ENCODE assay signal across 8 cellular contexts in the genomic region with DNA sequence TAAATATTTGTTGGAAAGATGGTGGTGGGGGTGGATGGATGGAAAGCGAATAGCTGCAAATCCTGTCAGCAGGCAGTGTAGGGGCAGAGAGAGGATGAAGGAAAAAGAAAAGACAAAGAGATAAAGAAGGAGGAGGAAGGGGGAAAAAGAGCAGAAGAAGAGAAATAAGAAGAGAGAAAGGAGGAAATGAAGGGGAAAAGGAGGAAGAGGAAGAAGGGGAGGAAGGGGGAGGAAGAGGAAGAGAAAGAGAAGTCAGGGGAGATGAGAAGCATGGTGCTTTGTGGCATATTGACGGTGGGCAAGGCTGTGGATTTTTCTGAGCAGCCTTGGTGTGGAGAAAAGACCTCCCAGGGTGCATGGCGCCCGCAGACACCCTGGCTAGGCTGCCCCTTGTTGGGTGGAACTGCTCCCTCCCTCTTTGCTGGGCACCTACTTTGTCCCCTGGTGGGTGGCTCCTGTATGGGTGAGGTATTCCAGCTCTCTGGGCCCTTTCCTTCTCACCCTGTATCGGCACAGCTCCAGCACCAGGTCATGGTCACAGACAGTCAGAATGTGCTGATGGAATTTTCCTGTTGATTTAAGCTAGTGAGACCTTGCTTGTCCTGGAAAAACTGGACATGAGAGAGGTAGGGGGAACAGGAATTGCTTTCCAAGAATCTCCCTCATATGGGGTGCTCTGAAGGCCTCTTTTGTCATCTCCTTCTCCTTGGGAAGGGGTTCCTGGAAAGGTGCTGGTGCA.
"Had no signal": no experiment of that assay in that cellular context is flagged by ENCODE, and none has a peak within 500 bp of the region (broad histone marks: within the 10 kb centered on the region; RNA-seq: fewer than 3 reads in every experiment).

No MANE protein-coding gene starts in this region.

- H3K27ac Mint-ChIP-seq: activated CD4-positive, alpha-beta memory T cell treated with anti-CD3 and anti-CD28 coated beads for 36 hours; activated T-cell treated with anti-CD3 and anti-CD28 coated beads, Interleukin-2, amount 50 U/mL, for 72 hours; brain; T-helper 2 cell treated with Interferon-gamma antibody and Interleukin-4, amounts not matched to agents 5 μg/mL and 100 μg/mL, for 36 hours had no signal

- H3K4me1 Mint-ChIP-seq: brain had no signal

- H3K36me3 Mint-ChIP-seq: activated CD4-positive, alpha-beta memory T cell treated with anti-CD3 and anti-CD28 coated beads for 36 hours; brain had no signal

- H3K9me3 Mint-ChIP-seq: activated CD4-positive, alpha-beta memory T cell treated with anti-CD3 and anti-CD28 coated beads for 36 hours; activated T-cell treated with anti-CD3 and anti-CD28 coated beads, Interleukin-2, amount 50 U/mL, for 72 hours; brain; T-helper 2 cell treated with Interferon-gamma antibody and Interleukin-4, amounts not matched to agents 5 μg/mL and 100 μg/mL, for 36 hours had no signal

- DNase-seq: activated CD4-positive, alpha-beta memory T cell treated with anti-CD3 and anti-CD28 coated beads for 36 hours; activated CD8-positive, alpha-beta memory T cell treated with anti-CD3 and anti-CD28 coated beads, Interleukin-2, amount 50 U/mL, for 4 hours; activated T-cell treated with anti-CD3 and anti-CD28 coated beads, Interleukin-2, amount 50 U/mL, for 72 hours; effector memory CD4-positive, alpha-beta T cell; left ventricle myocardium superior had no signal

- ATAC-seq: gastroesophageal sphincter, left ventricle myocardium superior had no signal

- H3K4me3 Mint-ChIP-seq: activated CD4-positive, alpha-beta memory T cell treated with anti-CD3 and anti-CD28 coated beads for 36 hours; brain; T-helper 2 cell treated with Interferon-gamma antibody and Interleukin-4, amounts not matched to agents 5 μg/mL and 100 μg/mL, for 36 hours had no signal
